ENCODE assay signal across 9 cellular contexts in the genomic region with DNA sequence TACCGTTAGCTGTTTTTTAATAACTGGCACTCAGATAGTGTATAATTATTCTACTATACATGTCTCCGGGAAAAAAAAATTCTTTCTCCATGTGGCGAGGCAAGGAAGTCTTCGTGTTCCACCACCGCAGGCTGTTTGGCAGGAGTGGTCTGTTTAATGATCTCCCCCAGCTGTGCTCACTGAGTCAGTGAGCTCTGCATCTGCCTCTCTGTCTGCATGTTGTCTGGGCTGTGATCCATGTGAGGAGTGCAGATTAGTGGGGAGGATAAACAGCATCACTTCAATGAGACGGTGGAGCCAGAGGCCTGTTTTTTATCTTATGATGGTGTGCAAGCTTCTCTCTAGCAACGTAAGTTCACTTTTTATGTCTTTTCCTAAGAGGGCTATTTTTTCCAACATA.
DNase-seq lines count a peak whose midpoint lies in the region; ATAC-seq and TF ChIP-seq lines count a peak whose summit lies in the region.
"Had no signal": no experiment of that assay in that cellular context is flagged by ENCODE, and none has a peak within 500 bp of the region (broad histone marks: within the 10 kb centered on the region; RNA-seq: fewer than 3 reads in every experiment).

No MANE protein-coding gene starts in this region.

- H3K4me3 ChIP-seq in kidney epithelial cell (ENCODE audit: low read depth, low read length) = no peak overlapping the region

- H3K36me3 ChIP-seq in kidney epithelial cell (ENCODE audit: control insufficient read depth, insufficient read depth, low read length) = no peaks in the 10 kb centered on the region

- ATAC-seq in HG03520 (IDR thresholded peaks at IDR 0.05; ENCODE audit: unreplicated experiment) (no peak), HG03196 (IDR thresholded peaks at IDR 0.05; ENCODE audit: unreplicated experiment) (no peak), GM21529 (IDR thresholded peaks at IDR 0.05; ENCODE audit: unreplicated experiment) (no peak)

- DNase-seq in NCI-H1092 (lab: John Stamatoyannopoulos, UW) (peak; percentile 89), brain pericyte (ENCODE audit: low read depth, low spot score) (peak; percentile 82), kidney epithelial cell (ENCODE audit: low read depth) (peak; percentile 67), substantia nigra (lab: John Stamatoyannopoulos, UW) (peak in 37 of 49 donors; percentile 5 to 82 (median 36)), NCI-H1436 treated with DMSO at 0.1 percent for 48 hours (lab: John Stamatoyannopoulos, UW) (no peak)
- DNase-seq: KBM-7 had no signal

- no peaks in the 10 kb centered on the region for H3K27me3 ChIP-seq in kidney epithelial cell (ENCODE audit: control insufficient read depth, insufficient read depth, low read length)

- TF ChIP-seq CTCF in kidney epithelial cell (IDR thresholded peaks at IDR 0.05; ENCODE audit: insufficient read depth, low read length, poor library complexity, severe bottlenecking) = no peak

- H3K27ac ChIP-seq in substantia nigra (ENCODE audit: low read depth, low read length, poor library complexity, severe bottlenecking) = peak overlapping the region; percentile 43
